Comparison of ENCODE assay signal across 14 cellular contexts in genomic region chr9:110308504-110309109, GRCh38.
A peak's percentile ranks its signal among the peaks of the same experiment; 100 is the strongest.
DNase-seq lines count a peak whose midpoint lies in the region; ATAC-seq and TF ChIP-seq lines count a peak whose summit lies in the region.
"Had no signal": no experiment of that assay in that cellular context is flagged by ENCODE, and none has a peak within 500 bp of the region (broad histone marks: within the 10 kb centered on the region; RNA-seq: fewer than 3 reads in every experiment).

No MANE protein-coding gene starts in this region.

- ATAC-seq in GM21447 (IDR thresholded peaks at IDR 0.05; ENCODE audit: unreplicated experiment): peak; percentile 72
- peak; percentile 43 for ATAC-seq in HG03342 (IDR thresholded peaks at IDR 0.05; ENCODE audit: unreplicated experiment)
- ATAC-seq: gastrocnemius medialis had no signal

- peaks cover 14% of the 10 kb centered on the region for H3K9me3 Mint-ChIP-seq in nephron
- H3K9me3 Mint-ChIP-seq: activated naive CD4-positive, alpha-beta T cell treated with anti-CD3 and anti-CD28 coated beads, Interleukin-2, amount 50 U/mL, for 24 hours; immature natural killer cell had no signal

- DNase-seq in NOMO-1 treated with DMSO at 0.1 percent for 48 hours (lab: John Stamatoyannopoulos, UW; ENCODE audit: unreplicated experiment): peak; percentile 2
- DNase-seq in NOMO-1 (lab: John Stamatoyannopoulos, UW; ENCODE audit: unreplicated experiment in 2 of 2): no peak
- DNase-seq in hypothalamus (lab: John Stamatoyannopoulos, UW): no peak
- no peak for DNase-seq in D341Med (ENCODE audit: low spot score)
- DNase-seq in inferior parietal cortex (ENCODE audit: extremely low spot score): no peak
- DNase-seq: 8988T; gastrocnemius medialis; immature natural killer cell; NK-92 treated with Interleukin-12 subunit alpha and Interleukin-12 subunit beta, amount 100 ng/mL, for 24 hours; stomach had no signal

- no peaks in the 10 kb centered on the region for H3K4me1 Mint-ChIP-seq in nephron

- no peak overlapping the region for H3K4me3 Mint-ChIP-seq in nephron
- H3K4me3 Mint-ChIP-seq: activated naive CD4-positive, alpha-beta T cell treated with anti-CD3 and anti-CD28 coated beads, Interleukin-2, amount 50 U/mL, for 24 hours; immature natural killer cell had no signal

- no peak for TF ChIP-seq CTCF in nephron (IDR thresholded peaks at IDR 0.05; ENCODE audit: unreplicated experiment in 3 of 3)

- H3K27me3 Mint-ChIP-seq in nephron (ENCODE audit: low read depth): peaks cover 5% of the 10 kb centered on the region

- H3K27ac Mint-ChIP-seq in nephron: peak overlapping the region in 2 of 3 experiments; percentile 65 to 70
- H3K27ac Mint-ChIP-seq: activated naive CD4-positive, alpha-beta T cell treated with anti-CD3 and anti-CD28 coated beads, Interleukin-2, amount 50 U/mL, for 24 hours had no signal

- H3K36me3 Mint-ChIP-seq in nephron (ENCODE audit: low read depth): no peaks in the 10 kb centered on the region
- H3K36me3 Mint-ChIP-seq: activated naive CD4-positive, alpha-beta T cell treated with anti-CD3 and anti-CD28 coated beads, Interleukin-2, amount 50 U/mL, for 24 hours; immature natural killer cell had no signal
